ENCODE assay signal across 24 cellular contexts in genomic region chr17:55487727-55488436, GRCh38. TPM values are rescaled to one million over a fixed set of nuclear protein-coding genes. Genes with fewer than 3 reads are reported as not detected.
A peak's percentile ranks its signal among the peaks of the same experiment; 100 is the strongest.
DNase-seq lines count a peak whose midpoint lies in the region; ATAC-seq and TF ChIP-seq lines count a peak whose summit lies in the region.
"Had no signal": no experiment of that assay in that cellular context is flagged by ENCODE, and none has a peak within 500 bp of the region (broad histone marks: within the 10 kb centered on the region; RNA-seq: fewer than 3 reads in every experiment).

No MANE protein-coding gene starts in this region.

- no peaks in the 10 kb centered on the region for H3K9me3 ChIP-seq in Karpas-422 (ENCODE audit: low read length)
- H3K9me3 ChIP-seq in left lung: no peaks in the 10 kb centered on the region
- no peaks in the 10 kb centered on the region for H3K9me3 ChIP-seq in stomach smooth muscle (ENCODE audit: control insufficient read depth in 2 of 2, low read length in 2 of 2)
- H3K9me3 ChIP-seq: BLaER1 treated with 17β-estradiol and CSF1 and Interleukin-3, amounts not matched to agents 10 nM and 100 nM had no signal

- ATAC-seq in left lung: peak; percentile 33
- ATAC-seq: activated CD8-positive, alpha-beta T cell treated with anti-CD3 and anti-CD28 coated beads for 36 hours; activated T-cell treated with anti-CD3 and anti-CD28 coated beads, Interleukin-2, amount 50 U/mL, for 72 hours had no signal

- H3K9ac ChIP-seq in Karpas-422 (ENCODE audit: low read length) (no peak overlapping the region), stomach smooth muscle (ENCODE audit: low read length in 2 of 2) (no peak overlapping the region)
- H3K9ac ChIP-seq: BLaER1 treated with 17β-estradiol and CSF1 and Interleukin-3, amounts not matched to agents 10 nM and 100 nM had no signal

- no peak overlapping the region for H3K27ac Mint-ChIP-seq in CD14-positive monocyte
- H3K27ac Mint-ChIP-seq: activated CD8-positive, alpha-beta T cell treated with anti-CD3 and anti-CD28 coated beads for 36 hours; activated naive CD8-positive, alpha-beta T cell treated with anti-CD3 and anti-CD28 coated beads for 36 hours; activated T-cell treated with anti-CD3 and anti-CD28 coated beads, Interleukin-2, amount 50 U/mL, for 72 hours had no signal

- H3K36me3 ChIP-seq in Karpas-422 (ENCODE audit: insufficient read depth, low read length) (no peaks in the 10 kb centered on the region), left lung (no peaks in the 10 kb centered on the region), stomach smooth muscle (ENCODE audit: control insufficient read depth in 2 of 2, insufficient read depth in 2 of 2, low read length in 2 of 2) (no peaks in the 10 kb centered on the region)
- H3K36me3 ChIP-seq: BLaER1 treated with 17β-estradiol and CSF1 and Interleukin-3, amounts not matched to agents 10 nM and 100 nM; WERI-Rb-1 had no signal

- no peak overlapping the region for H3K4me2 ChIP-seq in Karpas-422 (ENCODE audit: low read depth, low read length, poor library complexity, severe bottlenecking)
- H3K4me2 ChIP-seq: BLaER1 treated with 17β-estradiol and CSF1 and Interleukin-3, amounts not matched to agents 10 nM and 100 nM had no signal

- intact Hi-C loops in left lung (cut with DNase I) (no loop called here), CD14-positive monocyte (cut with micrococcal nuclease) (no loop called here)

- TF ChIP-seq CTCF in cardiac fibroblast (IDR thresholded peaks at IDR 0.05; ENCODE audit: low read depth, low read length): no peak
- no peak for TF ChIP-seq CTCF in left lung (IDR thresholded peaks at IDR 0.05)
- TF ChIP-seq CTCF in CD14-positive monocyte (IDR thresholded peaks at IDR 0.05): no peak

- no peaks in the 10 kb centered on the region for H3K79me2 ChIP-seq in Karpas-422 (ENCODE audit: low read length)

- H3K27ac ChIP-seq in Karpas-422 (ENCODE audit: low read length) (no peak overlapping the region), left lung (no peak overlapping the region), stomach smooth muscle (ENCODE audit: low read length) (peak overlapping the region; percentile 46)
- H3K27ac ChIP-seq: BLaER1 treated with 17β-estradiol and CSF1 and Interleukin-3, amounts not matched to agents 10 nM and 100 nM; WERI-Rb-1 had no signal

- peak; percentile 38 for DNase-seq in Karpas-422
- DNase-seq in cardiac fibroblast (ENCODE audit: low read depth in 2 of 2): peak; percentile 10 to 61
- no peak for DNase-seq in left lung
- DNase-seq in CD14-positive monocyte (ENCODE audit: low spot score): no peak
- no peak for DNase-seq in stimulated activated CD4-positive, alpha-beta T cell treated with anti-CD3 and anti-CD28 coated beads, Interleukin-4, amount 100 ng/mL, for 1 hour
- no peak for DNase-seq in GM03348 (ENCODE audit: low spot score)
- DNase-seq: activated CD8-positive, alpha-beta T cell treated with anti-CD3 and anti-CD28 coated beads for 36 hours; activated naive CD8-positive, alpha-beta T cell treated with anti-CD3 and anti-CD28 coated beads for 36 hours; activated T-cell treated with anti-CD3 and anti-CD28 coated beads, Interleukin-2, amount 50 U/mL, for 72 hours; DMS53; kidney; NCI-H146; NCI-H345; NK-92 treated with Interleukin-12 subunit alpha and Interleukin-12 subunit beta, amount 100 ng/mL, for 24 hours; nucleus accumbens; SHP77; stimulated activated CD4-positive, alpha-beta T cell treated with anti-CD3 and anti-CD28 coated beads, Interleukin-2, amount 100 ng/mL, for 48 hours; WERI-Rb-1 had no signal

- H3K27me3 Mint-ChIP-seq in CD14-positive monocyte (ENCODE audit: low read depth in 3 of 3): peaks cover 0 to 17% (median 3%) of the 10 kb centered on the region in 3 donors

- H3K4me3 ChIP-seq in Karpas-422 (ENCODE audit: low read length) (no peak overlapping the region), cardiac fibroblast (replicated peaks in 1 of 2; ENCODE audit: low read depth in 2 of 2, low read length in 2 of 2) (no peak overlapping the region), left lung (no peak overlapping the region), stomach smooth muscle (ENCODE audit: low read length in 2 of 2) (peak overlapping the region in 1 of 2 donors; percentile 29)
- H3K4me3 ChIP-seq: BLaER1 treated with 17β-estradiol and CSF1 and Interleukin-3, amounts not matched to agents 10 nM and 100 nM had no signal

- H3K4me1 ChIP-seq in Karpas-422 (ENCODE audit: low read length) (no peaks in the 10 kb centered on the region), left lung (no peaks in the 10 kb centered on the region), stomach smooth muscle (ENCODE audit: control insufficient read depth, insufficient read depth, low read length) (peaks cover 13% of the 10 kb centered on the region)

- no peaks in the 10 kb centered on the region for H4K20me1 ChIP-seq in Karpas-422 (ENCODE audit: insufficient read depth, low read depth, low read length)
- H4K20me1 ChIP-seq: BLaER1 treated with 17β-estradiol and CSF1 and Interleukin-3, amounts not matched to agents 10 nM and 100 nM had no signal

- H3K9me2 ChIP-seq in Karpas-422 (replicated peaks; ENCODE audit: insufficient read depth, low read length): no peaks in the 10 kb centered on the region

- H3K4me3 Mint-ChIP-seq in CD14-positive monocyte: no peak overlapping the region
- H3K4me3 Mint-ChIP-seq: activated CD8-positive, alpha-beta T cell treated with anti-CD3 and anti-CD28 coated beads for 36 hours; activated naive CD8-positive, alpha-beta T cell treated with anti-CD3 and anti-CD28 coated beads for 36 hours; activated T-cell treated with anti-CD3 and anti-CD28 coated beads, Interleukin-2, amount 50 U/mL, for 72 hours had no signal

- H3K27me3 ChIP-seq in Karpas-422 (ENCODE audit: low read length) (no peaks in the 10 kb centered on the region), left lung (no peaks in the 10 kb centered on the region), stomach smooth muscle (ENCODE audit: control insufficient read depth in 1 of 2, insufficient read depth in 2 of 2, low read length in 2 of 2) (no peaks in the 10 kb centered on the region)
- H3K27me3 ChIP-seq: BLaER1 treated with 17β-estradiol and CSF1 and Interleukin-3, amounts not matched to agents 10 nM and 100 nM had no signal

- no peak overlapping the region for H2AFZ ChIP-seq in Karpas-422 (ENCODE audit: low read length)

- no peaks in the 10 kb centered on the region for H3K4me1 Mint-ChIP-seq in CD14-positive monocyte
- H3K4me1 Mint-ChIP-seq: activated naive CD8-positive, alpha-beta T cell treated with anti-CD3 and anti-CD28 coated beads for 36 hours had no signal

- H3K9me3 Mint-ChIP-seq in CD14-positive monocyte: no peaks in the 10 kb centered on the region
- H3K9me3 Mint-ChIP-seq: activated CD8-positive, alpha-beta T cell treated with anti-CD3 and anti-CD28 coated beads for 36 hours; activated naive CD8-positive, alpha-beta T cell treated with anti-CD3 and anti-CD28 coated beads for 36 hours; activated T-cell treated with anti-CD3 and anti-CD28 coated beads, Interleukin-2, amount 50 U/mL, for 72 hours had no signal

- H3K36me3 Mint-ChIP-seq in CD14-positive monocyte: no peaks in the 10 kb centered on the region
- H3K36me3 Mint-ChIP-seq: activated naive CD8-positive, alpha-beta T cell treated with anti-CD3 and anti-CD28 coated beads for 36 hours had no signal

RNA-seq across cellular contexts. Expression of gene SMIM36, which starts 23.4 kb away (rescaled TPM):
- not detected in 2 replicates for total RNA-seq in Karpas-422 (2014; rRNA removed; shearing (Covaris generic); ENCODE audit: low replicate concordance)
- total RNA-seq in left lung: not detected
- not detected for polyA plus RNA-seq in CD14-positive monocyte
- total RNA-seq: activated CD8-positive, alpha-beta T cell treated with anti-CD3 and anti-CD28 coated beads for 36 hours; activated naive CD8-positive, alpha-beta T cell treated with anti-CD3 and anti-CD28 coated beads for 36 hours; activated T-cell treated with anti-CD3 and anti-CD28 coated beads, Interleukin-2, amount 50 U/mL, for 72 hours; kidney; mononuclear cell; T-helper 1 cell treated with Interleukin-12 subunit alpha and Interleukin-12 subunit beta and Interleukin-4 antibody, amounts not matched to agents 30 ng/mL and 1 ng/mL, for 36 hours; temporal lobe had no signal
- polyA plus RNA-seq: esophagus had no signal

Comparison
In these comparisons a context has a peak if more than half of its experiments do, and no peak if none do; other contexts are left out.
1. DNase-seq: peak in Karpas-422 (single experiment) and cardiac fibroblast (2 of 2); none in left lung (0 of 2), CD14-positive monocyte (single experiment), stimulated activated CD4-positive, alpha-beta T cell treated with anti-CD3 and anti-CD28 coated beads, Interleukin-4, amount 100 ng/mL, for 1 hour (single experiment) and GM03348 (single experiment).